19 cellular contexts compared by ENCODE assay signal in the genomic region with DNA sequence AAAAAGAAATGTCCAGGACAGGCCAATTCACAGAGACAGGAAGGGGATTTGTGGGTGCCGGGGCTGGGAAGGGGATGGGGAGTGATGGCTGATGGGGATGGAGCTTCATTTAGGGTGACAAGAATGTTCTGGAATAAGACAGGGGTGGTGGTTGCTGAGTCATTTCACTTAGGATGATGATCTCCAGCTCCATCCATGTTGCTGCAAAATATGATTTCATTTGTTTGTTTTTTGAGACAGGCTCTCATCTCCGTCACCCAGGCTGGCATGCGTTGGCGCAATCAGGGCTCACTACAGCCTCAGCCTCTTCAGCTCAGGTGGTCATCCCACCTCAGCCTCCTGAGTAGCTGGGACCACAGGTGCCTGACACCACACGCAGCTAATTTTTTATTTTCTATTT. TPM values are rescaled to one million over a fixed set of nuclear protein-coding genes. Genes with fewer than 3 reads are reported as not detected.
A peak's percentile ranks its signal among the peaks of the same experiment; 100 is the strongest.
DNase-seq lines count a peak whose midpoint lies in the region; ATAC-seq, FAIRE-seq and TF ChIP-seq lines count a peak whose summit lies in the region.
"Had no signal": no experiment of that assay in that cellular context is flagged by ENCODE, and none has a peak within 500 bp of the region (broad histone marks: within the 10 kb centered on the region; RNA-seq: fewer than 3 reads in every experiment).

No MANE protein-coding gene starts in this region.

- TF ChIP-seq POLR2A in GM12891 (IDR thresholded peaks at IDR 0.05; ENCODE audit: low read depth, low read length) = no peak
- TF ChIP-seq POLR2A in breast epithelium (IDR thresholded peaks at IDR 0.05) = no peak

- H3K9me3 ChIP-seq in T-helper 17 cell (ENCODE audit: control insufficient read depth, low read length, poor library complexity, severe bottlenecking) (no peaks in the 10 kb centered on the region), breast epithelium (no peaks in the 10 kb centered on the region)
- H3K9me3 ChIP-seq: gastrocnemius medialis, vagina had no signal

- H3K36me3 Mint-ChIP-seq in activated CD4-positive, alpha-beta T cell treated with anti-CD3 and anti-CD28 coated beads, Interleukin-2, amount 10 ng/mL, durations not matched to agents 24 days and 14 days (ENCODE audit: low read depth) = no peaks in the 10 kb centered on the region
- peaks cover 2% of the 10 kb centered on the region for H3K36me3 Mint-ChIP-seq in T-helper 17 cell (ENCODE audit: low read depth)
- H3K36me3 Mint-ChIP-seq in memory B cell = no peaks in the 10 kb centered on the region
- no peaks in the 10 kb centered on the region for H3K36me3 Mint-ChIP-seq in glutamatergic neuron (ENCODE audit: unreplicated experiment)

- intact Hi-C loops in activated CD4-positive, alpha-beta T cell treated with anti-CD3 and anti-CD28 coated beads, Interleukin-2, amount 10 ng/mL, durations not matched to agents 24 days and 14 days (cut with micrococcal nuclease) = no loop called here
- intact Hi-C loops in breast epithelium (cut with DNase I; ENCODE audit: low total_unique reads) = no loop called here

- no peaks in the 10 kb centered on the region for H3K27me3 Mint-ChIP-seq in activated CD4-positive, alpha-beta T cell treated with anti-CD3 and anti-CD28 coated beads, Interleukin-2, amount 10 ng/mL, durations not matched to agents 24 days and 14 days
- H3K27me3 Mint-ChIP-seq in T-helper 17 cell (no peaks in the 10 kb centered on the region), memory B cell (no peaks in the 10 kb centered on the region), glutamatergic neuron (ENCODE audit: unreplicated experiment) (peaks cover 2% of the 10 kb centered on the region)
- H3K27me3 Mint-ChIP-seq: stimulated activated naive CD8-positive, alpha-beta T cell treated with anti-CD3 and anti-CD28 coated beads, Interleukin-15, amount 100 ng/mL, for 72 hours had no signal

- H3K4me3 ChIP-seq in breast epithelium = no peak overlapping the region
- H3K4me3 ChIP-seq: gastrocnemius medialis, vagina had no signal

- TF ChIP-seq CTCF in breast epithelium (IDR thresholded peaks at IDR 0.05) (no peak), glutamatergic neuron (IDR thresholded peaks at IDR 0.05; ENCODE audit: partially characterized antibody, unreplicated experiment) (no peak)

- no peak for ATAC-seq in T-helper 17 cell
- ATAC-seq in memory B cell (ENCODE audit: low read depth) = no peak
- ATAC-seq: gastrocnemius medialis; Panc1; stimulated activated naive CD8-positive, alpha-beta T cell treated with anti-CD3 and anti-CD28 coated beads, Interleukin-15, amount 100 ng/mL, for 72 hours had no signal

- H3K27ac Mint-ChIP-seq in activated CD4-positive, alpha-beta T cell treated with anti-CD3 and anti-CD28 coated beads, Interleukin-2, amount 10 ng/mL, durations not matched to agents 24 days and 14 days = peak overlapping the region; percentile 76
- H3K27ac Mint-ChIP-seq in T-helper 17 cell (peak overlapping the region; percentile 96), memory B cell (peak overlapping the region; percentile 97), glutamatergic neuron (ENCODE audit: unreplicated experiment) (no peak overlapping the region)
- H3K27ac Mint-ChIP-seq: H9 had no signal

- no peak for DNase-seq in activated CD4-positive, alpha-beta T cell treated with anti-CD3 and anti-CD28 coated beads, Interleukin-2, amount 10 ng/mL, durations not matched to agents 24 days and 14 days
- no peak for DNase-seq in activated CD4-positive, alpha-beta T cell treated with anti-CD3 and anti-CD28 coated beads for 4 hours
- DNase-seq in GM12891 (ENCODE audit: insufficient read length, low spot score) = no peak
- no peak for DNase-seq in T-helper 17 cell
- DNase-seq in memory B cell (ENCODE audit: low spot score in 2 of 2) = no peak
- DNase-seq in stimulated activated naive CD4-positive, alpha-beta T cell treated with Interleukin-2 at 50 U/mL for 16 hours (lab: John Stamatoyannopoulos, UW) = no peak
- DNase-seq in breast epithelium (ENCODE audit: low spot score in 2 of 2) = no peak
- no peak for DNase-seq in glutamatergic neuron
- DNase-seq: activated CD4-positive, CD25-positive, alpha-beta regulatory T cell treated with anti-CD3 and anti-CD28 coated beads, Interleukin-2, amount 50 U/mL, for 72 hours; brain microvascular endothelial cell; effector memory CD4-positive, alpha-beta T cell; gastrocnemius medialis; H9; NCI-H1417 treated with DMSO at 0.1 percent for 48 hours; NCI-H446; stimulated activated naive CD8-positive, alpha-beta T cell treated with anti-CD3 and anti-CD28 coated beads, Interleukin-15, amount 100 ng/mL, for 72 hours had no signal

- no peak overlapping the region for H3K27ac ChIP-seq in breast epithelium
- H3K27ac ChIP-seq: brain microvascular endothelial cell, vagina had no signal

- no peak overlapping the region for H3K4me3 Mint-ChIP-seq in activated CD4-positive, alpha-beta T cell treated with anti-CD3 and anti-CD28 coated beads, Interleukin-2, amount 10 ng/mL, durations not matched to agents 24 days and 14 days
- H3K4me3 Mint-ChIP-seq in T-helper 17 cell = peak overlapping the region; percentile 52
- H3K4me3 Mint-ChIP-seq in memory B cell = peak overlapping the region; percentile 44
- no peak overlapping the region for H3K4me3 Mint-ChIP-seq in glutamatergic neuron (ENCODE audit: unreplicated experiment)
- H3K4me3 Mint-ChIP-seq: H9 had no signal

- no peaks in the 10 kb centered on the region for H3K4me1 ChIP-seq in breast epithelium

- H3K9me3 Mint-ChIP-seq in activated CD4-positive, alpha-beta T cell treated with anti-CD3 and anti-CD28 coated beads, Interleukin-2, amount 10 ng/mL, durations not matched to agents 24 days and 14 days = no peaks in the 10 kb centered on the region
- H3K9me3 Mint-ChIP-seq in memory B cell = peaks cover 2% of the 10 kb centered on the region
- H3K9me3 Mint-ChIP-seq in glutamatergic neuron (ENCODE audit: unreplicated experiment) = peaks cover 2% of the 10 kb centered on the region
- H3K9me3 Mint-ChIP-seq: H9; stimulated activated naive CD8-positive, alpha-beta T cell treated with anti-CD3 and anti-CD28 coated beads, Interleukin-15, amount 100 ng/mL, for 72 hours had no signal

- peaks cover 23% of the 10 kb centered on the region for H3K4me1 Mint-ChIP-seq in activated CD4-positive, alpha-beta T cell treated with anti-CD3 and anti-CD28 coated beads, Interleukin-2, amount 10 ng/mL, durations not matched to agents 24 days and 14 days
- H3K4me1 Mint-ChIP-seq in T-helper 17 cell (peaks cover 6% of the 10 kb centered on the region), memory B cell (peaks cover 27% of the 10 kb centered on the region), glutamatergic neuron (ENCODE audit: low read depth, unreplicated experiment) (no peaks in the 10 kb centered on the region)
- H3K4me1 Mint-ChIP-seq: H9 had no signal

- no peaks in the 10 kb centered on the region for H3K36me3 ChIP-seq in breast epithelium
- H3K36me3 ChIP-seq: brain microvascular endothelial cell, gastrocnemius medialis, vagina had no signal

- peaks cover 0 to 3% of the 10 kb centered on the region in 2 donors for H3K27me3 ChIP-seq in breast epithelium
- H3K27me3 ChIP-seq: brain microvascular endothelial cell, gastrocnemius medialis, vagina had no signal

- FAIRE-seq in GM12891 (lab: Jason Lieb, UNC) = peak; percentile 16

TF ChIP-seq in GM12891, 5 proteins besides CTCF, POLR2A, EP300 and RAD21:
- TF ChIP-seq SPI1 (IDR thresholded peaks at IDR 0.05; ENCODE audit: low read depth, low read length) (no peak), POU2F2 (IDR thresholded peaks at IDR 0.05; ENCODE audit: low read depth, low read length) (no peak), TAF1 (IDR thresholded peaks at IDR 0.05; ENCODE audit: low read depth, low read length) (no peak), POLR2AphosphoS5 (IDR thresholded peaks at IDR 0.05; ENCODE audit: low read depth, low read length) (no peak), PAX5 (IDR thresholded peaks at IDR 0.05; ENCODE audit: insufficient read depth, low read length, severe bottlenecking) (no peak)
TF ChIP-seq in GM12891: peak in this region for 0.

RNA-seq across cellular contexts. Expression of gene JSRP1, which starts 3.1 kb away (rescaled TPM):
- total RNA-seq in activated CD4-positive, alpha-beta T cell treated with anti-CD3 and anti-CD28 coated beads, Interleukin-2, amount 10 ng/mL, durations not matched to agents 24 days and 14 days = 0.40 and 0.91 TPM in 2 replicates
- 0.41 TPM for polyA plus RNA-seq in GM12891 (2012; ENCODE audit: low read depth, missing spikeins)
- total RNA-seq in T-helper 17 cell (1 to 10 TPM in 1 of 2 donors, under 1 TPM in 1; 0.55 to 1.0 TPM), breast epithelium (1 to 10 TPM in 2 of 3 donors, not detected in 1; 1.0 to 2.3 TPM), glutamatergic neuron (ENCODE audit: unreplicated experiment) (not detected)
- total RNA-seq: vagina had no signal

RNA-seq across cellular contexts. Expression of gene AMH, which starts 10.2 kb away (rescaled TPM):
- 4.0 and 5.1 TPM in 2 replicates for total RNA-seq in activated CD4-positive, alpha-beta T cell treated with anti-CD3 and anti-CD28 coated beads, Interleukin-2, amount 10 ng/mL, durations not matched to agents 24 days and 14 days
- polyA plus RNA-seq in GM12891 (2012; ENCODE audit: low read depth, missing spikeins) = 0.19 TPM
- total RNA-seq in T-helper 17 cell = 1 to 10 TPM in 1 of 2 donors, under 1 TPM in 1; 0.50 to 2.7 TPM
- 1 to 10 TPM in 2 of 3 donors, not detected in 1; 2.5 to 3.9 TPM for total RNA-seq in breast epithelium
- total RNA-seq in glutamatergic neuron (ENCODE audit: unreplicated experiment) = 11.0 TPM

RNA-seq across cellular contexts. Expression of gene PEAK3, which starts 22.6 kb away (rescaled TPM):
- total RNA-seq in activated CD4-positive, alpha-beta T cell treated with anti-CD3 and anti-CD28 coated beads, Interleukin-2, amount 10 ng/mL, durations not matched to agents 24 days and 14 days = 0.09 TPM in 1 of 2 replicates, not detected in the other
- polyA plus RNA-seq in GM12891 (2012; ENCODE audit: low read depth, missing spikeins) = 0.49 TPM
- total RNA-seq in T-helper 17 cell (not detected), breast epithelium (1 to 10 TPM in 1 of 3 donors, not detected in 2; 1.8 TPM), glutamatergic neuron (ENCODE audit: unreplicated experiment) (not detected)
- total RNA-seq: A673, H9 had no signal

RNA-seq across cellular contexts. Expression of gene SF3A2, which starts 22.7 kb away (rescaled TPM):
- 159 and 171 TPM in 2 replicates for total RNA-seq in activated CD4-positive, alpha-beta T cell treated with anti-CD3 and anti-CD28 coated beads, Interleukin-2, amount 10 ng/mL, durations not matched to agents 24 days and 14 days
- polyA plus RNA-seq in GM12891 (2012; ENCODE audit: low read depth, missing spikeins) = 66.1 TPM
- total RNA-seq in T-helper 17 cell (100 to 1,000 TPM; 119 to 135 TPM), breast epithelium (10 to 100 TPM; 32.6 to 38.0 (median 33.3) TPM), glutamatergic neuron (ENCODE audit: unreplicated experiment) (101 TPM)

RNA-seq across cellular contexts. Expression of gene PLEKHJ1, which starts 23.2 kb away (rescaled TPM):
- total RNA-seq in activated CD4-positive, alpha-beta T cell treated with anti-CD3 and anti-CD28 coated beads, Interleukin-2, amount 10 ng/mL, durations not matched to agents 24 days and 14 days = 70.5 and 71.6 TPM in 2 replicates
- 66.6 TPM for polyA plus RNA-seq in GM12891 (2012; ENCODE audit: low read depth, missing spikeins)
- total RNA-seq in T-helper 17 cell = 10 to 100 TPM; 38.6 to 40.2 TPM
- 10 to 100 TPM; 44.6 to 52.8 (median 47.4) TPM for total RNA-seq in breast epithelium
- total RNA-seq in glutamatergic neuron (ENCODE audit: unreplicated experiment) = 164 TPM

Comparison
In these comparisons a context has a peak if more than half of its experiments do, and no peak if none do; other contexts are left out.
1. H3K4me3 Mint-ChIP-seq: peak in T-helper 17 cell (single experiment) and memory B cell (single experiment); none in activated CD4-positive, alpha-beta T cell treated with anti-CD3 and anti-CD28 coated beads, Interleukin-2, amount 10 ng/mL, durations not matched to agents 24 days and 14 days (single experiment) and glutamatergic neuron (single experiment).